ENCODE assay signal across 12 cellular contexts in genomic region chr4:2817136-2817535, GRCh38. TPM values are rescaled to one million over a fixed set of nuclear protein-coding genes. Genes with fewer than 3 reads are reported as not detected.
A peak's percentile ranks its signal among the peaks of the same experiment; 100 is the strongest.
DNase-seq lines count a peak whose midpoint lies in the region; ATAC-seq and TF ChIP-seq lines count a peak whose summit lies in the region.
"Had no signal": no experiment of that assay in that cellular context is flagged by ENCODE, and none has a peak within 500 bp of the region (broad histone marks: within the 10 kb centered on the region; RNA-seq: fewer than 3 reads in every experiment).

No MANE protein-coding gene starts in this region.

- no peak overlapping the region for H2AFZ ChIP-seq in Loucy (ENCODE audit: low read length)

- peak overlapping the region; percentile 56 for H3K9ac ChIP-seq in Loucy (ENCODE audit: low read depth, low read length, poor library complexity, severe bottlenecking)
- H3K9ac ChIP-seq in rectal smooth muscle tissue (ENCODE audit: low read length) = no peak overlapping the region

- no peaks in the 10 kb centered on the region for H3K9me3 Mint-ChIP-seq in activated CD4-positive, alpha-beta T cell treated with anti-CD3 and anti-CD28 coated beads, Interleukin-2, amount 10 ng/mL, durations not matched to agents 7 days and 5 days
- H3K9me3 Mint-ChIP-seq in dendritic cell treated with granulocyte-macrophage colony-stimulating factor and Interleukin-4, amounts not matched to agents 40 ng/mL and 50 ng/mL, for 4 days = no peaks in the 10 kb centered on the region

- H3K4me3 Mint-ChIP-seq in activated CD4-positive, alpha-beta T cell treated with anti-CD3 and anti-CD28 coated beads, Interleukin-2, amount 10 ng/mL, durations not matched to agents 7 days and 5 days = peak overlapping the region; percentile 73
- peak overlapping the region; percentile 62 for H3K4me3 Mint-ChIP-seq in dendritic cell treated with granulocyte-macrophage colony-stimulating factor and Interleukin-4, amounts not matched to agents 40 ng/mL and 50 ng/mL, for 4 days

- H3K9me3 ChIP-seq in Loucy (ENCODE audit: insufficient read depth, low read depth, low read length) = no peaks in the 10 kb centered on the region
- H3K9me3 ChIP-seq: gastrocnemius medialis, psoas muscle had no signal

- H3K27me3 ChIP-seq in Loucy (ENCODE audit: insufficient read depth, low read length, poor library complexity, severe bottlenecking) (no peaks in the 10 kb centered on the region), rectal smooth muscle tissue (ENCODE audit: control insufficient read depth, insufficient read depth, low read length) (no peaks in the 10 kb centered on the region)
- H3K27me3 ChIP-seq: gastrocnemius medialis had no signal

- ATAC-seq in GM19351 (IDR thresholded peaks at IDR 0.05; ENCODE audit: unreplicated experiment) (no peak), GM19395 (IDR thresholded peaks at IDR 0.05; ENCODE audit: unreplicated experiment) (no peak)

- peak overlapping the region; percentile 77 for H3K27ac Mint-ChIP-seq in activated CD4-positive, alpha-beta T cell treated with anti-CD3 and anti-CD28 coated beads, Interleukin-2, amount 10 ng/mL, durations not matched to agents 7 days and 5 days
- peak overlapping the region; percentile 46 for H3K27ac Mint-ChIP-seq in dendritic cell treated with granulocyte-macrophage colony-stimulating factor and Interleukin-4, amounts not matched to agents 40 ng/mL and 50 ng/mL, for 4 days

- no peaks in the 10 kb centered on the region for H3K27me3 Mint-ChIP-seq in activated CD4-positive, alpha-beta T cell treated with anti-CD3 and anti-CD28 coated beads, Interleukin-2, amount 10 ng/mL, durations not matched to agents 7 days and 5 days
- H3K27me3 Mint-ChIP-seq in dendritic cell treated with granulocyte-macrophage colony-stimulating factor and Interleukin-4, amounts not matched to agents 40 ng/mL and 50 ng/mL, for 4 days = no peaks in the 10 kb centered on the region

- POLR2A ChIA-PET in activated CD4-positive, alpha-beta T cell treated with anti-CD3 and anti-CD28 coated beads, Interleukin-2, amount 10 ng/mL, durations not matched to agents 7 days and 5 days (lab: Charles Lee) = no interaction called here

- peaks cover 93% of the 10 kb centered on the region for H3K79me2 ChIP-seq in Loucy (ENCODE audit: insufficient read depth, low read length)

- H3F3A ChIP-seq in Loucy (ENCODE audit: low read depth) = peaks cover 4% of the 10 kb centered on the region; the same call in 1 of the 2 replicates

- no peaks in the 10 kb centered on the region for H3K9me2 ChIP-seq in Loucy (replicated peaks; ENCODE audit: low read depth, low read length)

- H3K36me3 ChIP-seq in Loucy (ENCODE audit: insufficient read depth, low read length) (peaks cover 5% of the 10 kb centered on the region; the same call in 1 of the 2 replicates), rectal smooth muscle tissue (ENCODE audit: control insufficient read depth, insufficient read depth, low read length) (no peaks in the 10 kb centered on the region)
- H3K36me3 ChIP-seq: gastrocnemius medialis had no signal

- H3K4me2 ChIP-seq in Loucy (ENCODE audit: low read depth, low read length, poor library complexity, severe bottlenecking) = peak overlapping the region; percentile 91

- no peak overlapping the region for H3K27ac ChIP-seq in rectal smooth muscle tissue (ENCODE audit: low read depth, low read length)
- H3K27ac ChIP-seq: gastrocnemius medialis, psoas muscle had no signal

- no peak for DNase-seq in activated CD4-positive, alpha-beta T cell treated with anti-CD3 and anti-CD28 coated beads, Interleukin-2, amount 10 ng/mL, durations not matched to agents 7 days and 5 days
- no peak for DNase-seq in activated CD4-positive, alpha-beta T cell treated with anti-CD3 and anti-CD28 coated beads, Interleukin-2, amount 50 U/mL, for 48 hours
- no peak for DNase-seq in NCI-H524 (lab: John Stamatoyannopoulos, UW)
- DNase-seq: DMS79 treated with DMSO at 0.1 percent for 48 hours; gastrocnemius medialis; stimulated activated CD4-positive, alpha-beta T cell treated with anti-CD3 and anti-CD28 coated beads, Interleukin-4, amount 100 ng/mL, for 24 hours had no signal

- H3K4me1 ChIP-seq in Loucy (ENCODE audit: insufficient read depth, low read length, poor library complexity, severe bottlenecking) (peaks cover 64% of the 10 kb centered on the region), rectal smooth muscle tissue (ENCODE audit: control insufficient read depth, insufficient read depth, low read length) (no peaks in the 10 kb centered on the region)

- peaks cover 47% of the 10 kb centered on the region for H3K36me3 Mint-ChIP-seq in activated CD4-positive, alpha-beta T cell treated with anti-CD3 and anti-CD28 coated beads, Interleukin-2, amount 10 ng/mL, durations not matched to agents 7 days and 5 days (ENCODE audit: low read depth)
- H3K36me3 Mint-ChIP-seq in dendritic cell treated with granulocyte-macrophage colony-stimulating factor and Interleukin-4, amounts not matched to agents 40 ng/mL and 50 ng/mL, for 4 days (ENCODE audit: low read depth) = peaks cover 94% of the 10 kb centered on the region

- H3K4me3 ChIP-seq in Loucy (ENCODE audit: low read length, poor library complexity, severe bottlenecking) (peak overlapping the region; percentile 72), rectal smooth muscle tissue (ENCODE audit: low read length) (peak overlapping the region; percentile 63)

- CTCF ChIA-PET in activated CD4-positive, alpha-beta T cell treated with anti-CD3 and anti-CD28 coated beads, Interleukin-2, amount 10 ng/mL, durations not matched to agents 7 days and 5 days (lab: Charles Lee) = interaction anchor here (2.5 kb wide), 1 partner anchor 13 kb away, joined by 6 read pairs; no protein-coding TSS in a partner anchor

- no peak for TF ChIP-seq CTCF in Loucy (conservative IDR thresholded peaks at IDR 0.05; ENCODE audit: low read length)

- peaks cover 69% of the 10 kb centered on the region for H4K20me1 ChIP-seq in Loucy (ENCODE audit: insufficient read depth, low read length, poor library complexity, severe bottlenecking)

- H3K4me1 Mint-ChIP-seq in activated CD4-positive, alpha-beta T cell treated with anti-CD3 and anti-CD28 coated beads, Interleukin-2, amount 10 ng/mL, durations not matched to agents 7 days and 5 days = peaks cover 61% of the 10 kb centered on the region
- H3K4me1 Mint-ChIP-seq in dendritic cell treated with granulocyte-macrophage colony-stimulating factor and Interleukin-4, amounts not matched to agents 40 ng/mL and 50 ng/mL, for 4 days (ENCODE audit: low read depth) = peaks cover 73% of the 10 kb centered on the region

- intact Hi-C loops in dendritic cell treated with granulocyte-macrophage colony-stimulating factor and Interleukin-4, amounts not matched to agents 40 ng/mL and 50 ng/mL, for 4 days (cut with micrococcal nuclease) = loop anchor here (5.0 kb wide), 1 partner anchor 45 kb away; no protein-coding TSS in a partner anchor

RNA-seq across cellular contexts. Expression of gene SH3BP2, which starts 24.3 kb away (rescaled TPM):
- total RNA-seq in activated CD4-positive, alpha-beta T cell treated with anti-CD3 and anti-CD28 coated beads, Interleukin-2, amount 10 ng/mL, durations not matched to agents 7 days and 5 days = 10 to 100 TPM; 69.3 to 78.2 TPM

RNA-seq across cellular contexts. Expression of gene ADD1, which starts 26.5 kb away (rescaled TPM):
- 100 to 1,000 TPM; 264 to 266 TPM for total RNA-seq in activated CD4-positive, alpha-beta T cell treated with anti-CD3 and anti-CD28 coated beads, Interleukin-2, amount 10 ng/mL, durations not matched to agents 7 days and 5 days
